Comparison of ENCODE assay signal across 27 cellular contexts in the genomic region with DNA sequence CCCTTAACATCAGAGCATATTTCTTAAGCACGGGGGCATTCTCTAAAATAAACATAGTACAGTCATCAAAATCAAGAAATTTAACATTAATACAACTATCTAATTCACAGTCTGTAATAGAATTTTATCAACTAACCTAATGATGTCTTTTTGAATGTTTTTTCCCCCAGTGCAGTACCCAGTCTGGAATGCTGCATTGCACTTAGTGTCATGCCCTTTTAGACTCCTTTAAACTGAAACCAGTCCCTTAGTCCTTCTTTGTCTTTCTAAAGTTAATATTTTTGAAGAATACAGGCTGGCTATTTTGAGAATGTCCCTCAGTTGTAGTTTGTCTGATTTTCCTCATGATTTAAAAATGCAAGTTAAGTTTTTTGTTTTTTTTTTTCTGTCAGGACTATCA. TPM values are rescaled to one million over a fixed set of nuclear protein-coding genes. Genes with fewer than 3 reads are reported as not detected.
DNase-seq lines count a peak whose midpoint lies in the region; ATAC-seq, FAIRE-seq and TF ChIP-seq lines count a peak whose summit lies in the region.
"Had no signal": no experiment of that assay in that cellular context is flagged by ENCODE, and none has a peak within 500 bp of the region (broad histone marks: within the 10 kb centered on the region; RNA-seq: fewer than 3 reads in every experiment).

No MANE protein-coding gene starts in this region.

- H3K4me1 ChIP-seq in SK-N-SH (ENCODE audit: control insufficient read depth in 1 of 2, insufficient read depth in 2 of 2, low read depth in 1 of 2, low read length in 1 of 2), result peaks cover 2 to 13% of the 10 kb centered on the region in 2 experiments; a peak in 2 of 4 replicates
- H3K4me1 ChIP-seq in hepatocyte (ENCODE audit: insufficient read depth), result peaks cover 34% of the 10 kb centered on the region
- H3K4me1 ChIP-seq in uterus, result peaks cover 3 to 8% of the 10 kb centered on the region in 2 donors
- H3K4me1 ChIP-seq: tibial artery had no signal

- TF ChIP-seq CTCF in SK-N-SH (IDR thresholded peaks at IDR 0.05) (no peak), hepatocyte (IDR thresholded peaks at IDR 0.05; ENCODE audit: poor library complexity) (no peak), osteocyte (IDR thresholded peaks at IDR 0.05) (no peak), uterus (IDR thresholded peaks at IDR 0.05) (no peak)

- POLR2A ChIA-PET in SK-N-SH (lab: Yijun Ruan, JAX), result no interaction called here

- H3K36me3 ChIP-seq in SK-N-SH (replicated peaks in 1 of 2; ENCODE audit: control insufficient read depth in 1 of 2, insufficient read depth in 2 of 2, low read length in 1 of 2) (no peaks in the 10 kb centered on the region), hepatocyte (replicated peaks; ENCODE audit: insufficient read depth, low read depth) (no peaks in the 10 kb centered on the region), uterus (no peaks in the 10 kb centered on the region)
- H3K36me3 ChIP-seq: colonic mucosa, tibial artery had no signal

- H3K27me3 ChIP-seq in SK-N-SH (ENCODE audit: insufficient read depth) (no peaks in the 10 kb centered on the region; the same call in 1 of the 2 replicates), hepatocyte (no peaks in the 10 kb centered on the region), uterus (no peaks in the 10 kb centered on the region)
- H3K27me3 ChIP-seq: colonic mucosa, tibial artery had no signal

- no peaks in the 10 kb centered on the region for H4K20me1 ChIP-seq in SK-N-SH (ENCODE audit: insufficient read depth)
- no peaks in the 10 kb centered on the region for H4K20me1 ChIP-seq in hepatocyte (ENCODE audit: insufficient read depth, poor library complexity, severe bottlenecking)

- DNase-seq in SK-N-SH, result no peak
- no peak for DNase-seq in hepatocyte (ENCODE audit: low spot score)
- DNase-seq in osteocyte (ENCODE audit: extremely low spot score, unreplicated experiment), result no peak
- DNase-seq in uterus, result no peak
- DNase-seq in activated naive CD8-positive, alpha-beta T cell treated with anti-CD3 and anti-CD28 coated beads, Interleukin-2, amount 50 U/mL, for 24 hours, result no peak
- no peak for DNase-seq in GM12891 (ENCODE audit: insufficient read length, low spot score)
- DNase-seq: colonic mucosa; COR-L47; effector CD8-positive, alpha-beta T cell; left cardiac atrium; midbrain; naive thymus-derived CD4-positive, alpha-beta T cell; NCI-H146; NCI-H345; NCI-H774; retina; SIG-M5; stimulated activated CD4-positive, alpha-beta T cell treated with anti-CD3 and anti-CD28 coated beads, Interleukin-12 subunit alpha, Interleukin-12 subunit beta, amount 100 ng/mL, for 4 hours; stimulated activated CD4-positive, alpha-beta T cell treated with anti-CD3 and anti-CD28 coated beads, Interleukin-2, amount 100 ng/mL, for 48 hours; T-helper 9 cell; tibial artery had no signal

- no peak for ATAC-seq in GM19452 (IDR thresholded peaks at IDR 0.05; ENCODE audit: unreplicated experiment)
- ATAC-seq in activated naive CD8-positive, alpha-beta T cell treated with anti-CD3 and anti-CD28 coated beads, Interleukin-2, amount 50 U/mL, for 24 hours, result no peak
- ATAC-seq: naive thymus-derived CD4-positive, alpha-beta T cell; Panc1 had no signal

- H3K36me3 Mint-ChIP-seq in osteocyte (ENCODE audit: unreplicated experiment), result no peaks in the 10 kb centered on the region
- H3K36me3 Mint-ChIP-seq in activated naive CD8-positive, alpha-beta T cell treated with anti-CD3 and anti-CD28 coated beads, Interleukin-2, amount 50 U/mL, for 24 hours (ENCODE audit: low read depth), result no peaks in the 10 kb centered on the region
- H3K36me3 Mint-ChIP-seq: activated naive CD8-positive, alpha-beta T cell; naive thymus-derived CD4-positive, alpha-beta T cell had no signal

- no peak for TF ChIP-seq RAD21 in SK-N-SH (IDR thresholded peaks at IDR 0.05; ENCODE audit: low read length)

- no peak overlapping the region for H3K4me3 ChIP-seq in SK-N-SH (ENCODE audit: low read depth in 2 of 2, low read length in 1 of 2)
- H3K4me3 ChIP-seq in hepatocyte, result no peak overlapping the region
- H3K4me3 ChIP-seq in uterus, result no peak overlapping the region
- H3K4me3 ChIP-seq: colonic mucosa, tibial artery had no signal

- peak overlapping the region; percentile 20 for H3K27ac Mint-ChIP-seq in osteocyte (ENCODE audit: unreplicated experiment)
- no peak overlapping the region for H3K27ac Mint-ChIP-seq in activated naive CD8-positive, alpha-beta T cell treated with anti-CD3 and anti-CD28 coated beads, Interleukin-2, amount 50 U/mL, for 24 hours
- H3K27ac Mint-ChIP-seq: activated naive CD8-positive, alpha-beta T cell; IgD-negative memory B cell; naive thymus-derived CD4-positive, alpha-beta T cell had no signal

- H3K9me2 ChIP-seq in SK-N-SH (no peaks in the 10 kb centered on the region), hepatocyte (replicated peaks; ENCODE audit: insufficient read depth) (no peaks in the 10 kb centered on the region)

- peaks cover 6% of the 10 kb centered on the region for H3F3A ChIP-seq in SK-N-SH (replicated peaks; ENCODE audit: insufficient read depth)

- no peak for TF ChIP-seq EP300 in SK-N-SH (IDR thresholded peaks at IDR 0.05; ENCODE audit: borderline replicate concordance in 1 of 2, low read depth in 1 of 2, low read length in 1 of 2)

- H3K27me3 Mint-ChIP-seq in osteocyte (ENCODE audit: unreplicated experiment), result no peaks in the 10 kb centered on the region
- H3K27me3 Mint-ChIP-seq in activated naive CD8-positive, alpha-beta T cell treated with anti-CD3 and anti-CD28 coated beads, Interleukin-2, amount 50 U/mL, for 24 hours, result peaks cover 22% of the 10 kb centered on the region

- H2AFZ ChIP-seq in SK-N-SH (ENCODE audit: low read depth) (0 out of 2 replicates have a peak overlapping the region, but pooled peaks have one; percentile 1), hepatocyte (no peak overlapping the region)

- WGBS in SK-N-SH (ENCODE audit: low lambda C conversion rate), result 41% methylated on average over 1 of the region's 1 CpG
- WGBS in hepatocyte (ENCODE audit: low lambda C conversion rate, missing lambda C conversion rate), result 22% methylated on average over 1 of the region's 1 CpG

- H3K9me3 Mint-ChIP-seq in osteocyte (ENCODE audit: unreplicated experiment), result no peaks in the 10 kb centered on the region
- no peaks in the 10 kb centered on the region for H3K9me3 Mint-ChIP-seq in activated naive CD8-positive, alpha-beta T cell treated with anti-CD3 and anti-CD28 coated beads, Interleukin-2, amount 50 U/mL, for 24 hours
- H3K9me3 Mint-ChIP-seq: IgD-negative memory B cell; naive thymus-derived CD4-positive, alpha-beta T cell had no signal

- no peak overlapping the region for H3K4me3 Mint-ChIP-seq in osteocyte (ENCODE audit: unreplicated experiment)
- no peak overlapping the region for H3K4me3 Mint-ChIP-seq in activated naive CD8-positive, alpha-beta T cell treated with anti-CD3 and anti-CD28 coated beads, Interleukin-2, amount 50 U/mL, for 24 hours
- H3K4me3 Mint-ChIP-seq: activated naive CD8-positive, alpha-beta T cell; IgD-negative memory B cell; naive thymus-derived CD4-positive, alpha-beta T cell had no signal

- H3K27ac ChIP-seq in SK-N-SH (ENCODE audit: low read depth in 2 of 2, low read length in 1 of 2) (peak overlapping the region in 1 of 2 experiments; percentile 50; a peak in 1 of 4 replicates), hepatocyte (peak overlapping the region; percentile 30), uterus (peak overlapping the region; percentile 79 to 86)
- H3K27ac ChIP-seq: C4-2B, colonic mucosa, tibial artery had no signal

- TF ChIP-seq POLR2A in uterus (IDR thresholded peaks at IDR 0.05) (no peak), GM12891 (IDR thresholded peaks at IDR 0.05; ENCODE audit: low read depth, low read length) (no peak)

- no peaks in the 10 kb centered on the region for H3K79me2 ChIP-seq in SK-N-SH (ENCODE audit: insufficient read depth)
- no peaks in the 10 kb centered on the region for H3K79me2 ChIP-seq in hepatocyte

- H3K9ac ChIP-seq in SK-N-SH, result no peak overlapping the region

- intact Hi-C loops in uterus (cut with DNase I; ENCODE audit: low total_unique reads), result no loop called here

- H3K9me3 ChIP-seq in SK-N-SH (no peaks in the 10 kb centered on the region), hepatocyte (ENCODE audit: low read depth) (no peaks in the 10 kb centered on the region), uterus (no peaks in the 10 kb centered on the region)
- H3K9me3 ChIP-seq: colonic mucosa, tibial artery had no signal

- FAIRE-seq in GM12891 (lab: Jason Lieb, UNC), result no peak
- FAIRE-seq: bronchial epithelial cell had no signal

- H3K4me1 Mint-ChIP-seq in osteocyte (ENCODE audit: unreplicated experiment), result peaks cover 29% of the 10 kb centered on the region
- peaks cover 10% of the 10 kb centered on the region for H3K4me1 Mint-ChIP-seq in activated naive CD8-positive, alpha-beta T cell treated with anti-CD3 and anti-CD28 coated beads, Interleukin-2, amount 50 U/mL, for 24 hours

- H3K4me2 ChIP-seq in SK-N-SH (no peak overlapping the region), hepatocyte (peak overlapping the region; percentile 53)

- CTCF ChIA-PET in SK-N-SH (lab: Yijun Ruan, JAX), result interaction anchor here (1.5 kb wide), 1 partner anchor 170 kb away, joined by 3 read pairs; no protein-coding TSS in a partner anchor

TF ChIP-seq in SK-N-SH, 30 proteins besides CTCF, POLR2A, EP300 and RAD21 (continues in another document):
- TF ChIP-seq MEF2A (IDR thresholded peaks at IDR 0.05; ENCODE audit: borderline replicate concordance, low read depth) (no peak), JUND (IDR thresholded peaks at IDR 0.05) (no peak)

TF ChIP-seq in GM12891, 5 proteins besides CTCF, POLR2A, EP300 and RAD21:
- TF ChIP-seq POU2F2 (IDR thresholded peaks at IDR 0.05; ENCODE audit: low read depth, low read length), result no peak
- no peak for TF ChIP-seq PAX5 (IDR thresholded peaks at IDR 0.05; ENCODE audit: insufficient read depth, low read length, severe bottlenecking)
- no peak for TF ChIP-seq SPI1 (IDR thresholded peaks at IDR 0.05; ENCODE audit: low read depth, low read length)
- no peak for TF ChIP-seq TAF1 (IDR thresholded peaks at IDR 0.05; ENCODE audit: low read depth, low read length)
- no peak for TF ChIP-seq POLR2AphosphoS5 (IDR thresholded peaks at IDR 0.05; ENCODE audit: low read depth, low read length)
TF ChIP-seq in GM12891: peak in this region for 0.

RNA-seq across cellular contexts. Expression of a gene that starts 9.5 kb away (rescaled TPM):
- polyA plus RNA-seq in SK-N-SH (2012; rRNA removed) (0.15 and 0.16 TPM in 2 replicates), hepatocyte (2.4 and 3.7 TPM in 2 replicates)
- polyA plus RNA-seq in SK-N-SH (2012; cell fraction: cytosol; rRNA removed), result 0.04 and 0.19 TPM in 2 replicates
- polyA plus RNA-seq in SK-N-SH (2012; cell fraction: nucleus; rRNA removed), result 0.04 and 0.05 TPM in 2 replicates
- total RNA-seq in hepatocyte (7.1 and 8.7 TPM in 2 replicates), osteocyte (0.47 and 0.94 TPM in 2 replicates), uterus (10 to 100 TPM in 2 of 4 donors, 1 to 10 TPM in 2; 5.9 to 43.3 (median 14.1) TPM)
- 0.39 TPM for polyA plus RNA-seq in GM12891 (2012; ENCODE audit: low read depth, missing spikeins)
- total RNA-seq: bronchial epithelial cell had no signal
- polyA plus RNA-seq: IgD-negative memory B cell; naive thymus-derived CD4-positive, alpha-beta T cell had no signal
